In genomic region chr5:158487156-158487555, GRCh38 we compare ENCODE assay signal across 15 cellular contexts.
DNase-seq lines count a peak whose midpoint lies in the region; ATAC-seq and TF ChIP-seq lines count a peak whose summit lies in the region.
"Had no signal": no experiment of that assay in that cellular context is flagged by ENCODE, and none has a peak within 500 bp of the region (broad histone marks: within the 10 kb centered on the region; RNA-seq: fewer than 3 reads in every experiment).

No MANE protein-coding gene starts in this region.

- H3K4me2 ChIP-seq in hepatocyte: no peak overlapping the region
- H3K4me2 ChIP-seq: A549, GM23338 had no signal

- no peak overlapping the region for H3K4me3 Mint-ChIP-seq in mesothelial cell of epicardium
- H3K4me3 Mint-ChIP-seq: CD14-positive monocyte, GM23338 had no signal

- no peak overlapping the region for H2AFZ ChIP-seq in hepatocyte
- H2AFZ ChIP-seq: GM23338 had no signal

- H3K9me2 ChIP-seq in hepatocyte (replicated peaks; ENCODE audit: insufficient read depth): no peaks in the 10 kb centered on the region

- no peaks in the 10 kb centered on the region for H3K36me3 ChIP-seq in adipocyte (ENCODE audit: control insufficient read depth, insufficient read depth, low read length, severe bottlenecking)
- H3K36me3 ChIP-seq in hepatocyte (replicated peaks; ENCODE audit: insufficient read depth, low read depth): no peaks in the 10 kb centered on the region

- H3K27ac Mint-ChIP-seq in mesothelial cell of epicardium: no peak overlapping the region
- H3K27ac Mint-ChIP-seq: CD14-positive monocyte, GM23338 had no signal

- H3K4me1 ChIP-seq in adipocyte (ENCODE audit: control insufficient read depth, insufficient read depth, low read length) (peaks cover 60% of the 10 kb centered on the region), hepatocyte (ENCODE audit: insufficient read depth) (peaks cover 26% of the 10 kb centered on the region)
- H3K4me1 ChIP-seq: A549 had no signal

- ATAC-seq in sciatic nerve: peak; percentile 28
- ATAC-seq: A549, GM23338 had no signal

- no peak overlapping the region for H3K9ac ChIP-seq in adipocyte (ENCODE audit: low read length)

- H3K4me3 ChIP-seq in AG10803 (ENCODE audit: low read length): no peak overlapping the region
- peak overlapping the region; percentile 35 for H3K4me3 ChIP-seq in adipocyte (ENCODE audit: low read length)
- no peak overlapping the region for H3K4me3 ChIP-seq in hepatocyte
- H3K4me3 ChIP-seq: A549, GM23338 had no signal

- 45% methylated on average over 1 of the region's 1 CpG for WGBS in hepatocyte (ENCODE audit: low lambda C conversion rate, missing lambda C conversion rate)

- no peaks in the 10 kb centered on the region for H4K20me1 ChIP-seq in hepatocyte (ENCODE audit: insufficient read depth, poor library complexity, severe bottlenecking)

- TF ChIP-seq CTCF in AG10803 (conservative IDR thresholded peaks at IDR 0.05; ENCODE audit: low read length): no peak
- no peak for TF ChIP-seq CTCF in hepatocyte (IDR thresholded peaks at IDR 0.05; ENCODE audit: poor library complexity)
- no peak for TF ChIP-seq CTCF in mesothelial cell of epicardium (IDR thresholded peaks at IDR 0.05; ENCODE audit: unreplicated experiment)

- peaks cover 2% of the 10 kb centered on the region for H3K27me3 Mint-ChIP-seq in mesothelial cell of epicardium (ENCODE audit: low read depth)

- no peak for TF ChIP-seq POLR2A in erythroblast (IDR thresholded peaks at IDR 0.05; ENCODE audit: low read length)

- H3K79me2 ChIP-seq in hepatocyte: no peaks in the 10 kb centered on the region

- H3K9me3 ChIP-seq in adipocyte (ENCODE audit: control insufficient read depth, low read length) (no peaks in the 10 kb centered on the region), hepatocyte (ENCODE audit: low read depth) (no peaks in the 10 kb centered on the region)
- H3K9me3 ChIP-seq: A549 had no signal

- H3K27me3 ChIP-seq in adipocyte (replicated peaks; ENCODE audit: control insufficient read depth, insufficient read depth, low read length) (no peaks in the 10 kb centered on the region), hepatocyte (no peaks in the 10 kb centered on the region)

- H3K9me3 Mint-ChIP-seq in mesothelial cell of epicardium: peaks cover 8% of the 10 kb centered on the region
- H3K9me3 Mint-ChIP-seq: GM23338 had no signal

- H3K27ac ChIP-seq in hepatocyte: peak overlapping the region; percentile 64
- H3K27ac ChIP-seq: A549 had no signal

- peaks cover 45% of the 10 kb centered on the region for H3K4me1 Mint-ChIP-seq in mesothelial cell of epicardium

- intact Hi-C loops in sciatic nerve (cut with DNase I): no loop called here

- no peaks in the 10 kb centered on the region for H3K36me3 Mint-ChIP-seq in mesothelial cell of epicardium
- H3K36me3 Mint-ChIP-seq: CD14-positive monocyte had no signal

- DNase-seq in AG10803 (ENCODE audit: low read depth): peak; percentile 52
- peak; percentile 57 for DNase-seq in adipocyte (ENCODE audit: low read depth)
- no peak for DNase-seq in hepatocyte (ENCODE audit: low spot score)
- no peak for DNase-seq in sciatic nerve (ENCODE audit: low spot score)
- no peak for DNase-seq in AG08396 (ENCODE audit: low spot score)
- no peak for DNase-seq in erythroblast (lab: John Stamatoyannopoulos, UW)
- no peak for DNase-seq in mesothelial cell of epicardium (ENCODE audit: low spot score in 2 of 2, unreplicated experiment in 2 of 2)
- no peak for DNase-seq in NK-92 (lab: John Stamatoyannopoulos, UW; ENCODE audit: unreplicated experiment)
- DNase-seq: NCI-H187 treated with DMSO at 0.1 percent for 48 hours; NCI-H446; NK-92 treated with Interleukin-12 subunit alpha and Interleukin-12 subunit beta, amount 100 ng/mL, for 24 hours; OCI-M1 had no signal

Comparison
In these comparisons a context has a peak if more than half of its experiments do, and no peak if none do; other contexts are left out.
1. DNase-seq: peak in AG10803 (single experiment) and adipocyte (single experiment); none in hepatocyte (single experiment), sciatic nerve (single experiment), AG08396 (single experiment), erythroblast (0 of 2), mesothelial cell of epicardium (0 of 2) and NK-92 (single experiment).